Comparison of ENCODE assay signal across 1 cellular context in genomic region chr22:20531404-20532181, GRCh38.
TF ChIP-seq lines count a peak whose summit lies in the region.

No MANE protein-coding gene starts in this region.

TF ChIP-seq in K562, 482 proteins besides CTCF, POLR2A, EP300 and RAD21 (continued from another document and continues in another):
- no peak for TF ChIP-seq PKNOX1 (IDR thresholded peaks at IDR 0.05)
- no peak for TF ChIP-seq ELF1 (tag; IDR thresholded peaks at IDR 0.05)
- TF ChIP-seq ZNF354B (CRISPR knock-in tag; IDR thresholded peaks at IDR 0.05): no peak
- TF ChIP-seq PATZ1 (CRISPR knock-in tag; IDR thresholded peaks at IDR 0.05; ENCODE audit: borderline replicate concordance): no peak
- 0 out of 2 replicates have a peak, but pooled peaks have one; percentile 51 for TF ChIP-seq PURB (CRISPR knock-in tag; IDR thresholded peaks at IDR 0.05; ENCODE audit: low read depth)
- no peak for TF ChIP-seq EHMT2 (IDR thresholded peaks at IDR 0.05)
- no peak for TF ChIP-seq MTF1 (CRISPR knock-in tag; IDR thresholded peaks at IDR 0.05; ENCODE audit: borderline replicate concordance)
- TF ChIP-seq CREM (IDR thresholded peaks at IDR 0.05; ENCODE audit: low read depth): no peak
- no peak for TF ChIP-seq DPF2 (IDR thresholded peaks at IDR 0.05)
- no peak for TF ChIP-seq EGR1 (conservative IDR thresholded peaks at IDR 0.05)
- no peak for TF ChIP-seq MGA (IDR thresholded peaks at IDR 0.05)
- peak; percentile 68 for TF ChIP-seq RBBP5 (IDR thresholded peaks at IDR 0.05; ENCODE audit: borderline replicate concordance, insufficient read depth, low read length, poor library complexity, severe bottlenecking)
- TF ChIP-seq RAD51 (IDR thresholded peaks at IDR 0.05; ENCODE audit: borderline replicate concordance, low read depth): no peak
- no peak for TF ChIP-seq GATA2 (CRISPR knock-in tag; IDR thresholded peaks at IDR 0.05)
- TF ChIP-seq ZNF274 (IDR thresholded peaks at IDR 0.05; ENCODE audit: borderline replicate concordance, low read depth, low read length): no peak
- no peak for TF ChIP-seq ZNF282 (CRISPR knock-in tag; IDR thresholded peaks at IDR 0.05)
- no peak for TF ChIP-seq SREBF1 (IDR thresholded peaks at IDR 0.05; ENCODE audit: borderline replicate concordance, low read depth, low read length)
- no peak for TF ChIP-seq ATF1 (CRISPR knock-in tag; IDR thresholded peaks at IDR 0.05)
- TF ChIP-seq ATF1 (tag; IDR thresholded peaks at IDR 0.05): 0 out of 2 replicates have a peak, but pooled peaks have one; percentile 17
- peak; percentile 20 for TF ChIP-seq SNRNP70 (optimal IDR thresholded peaks at IDR 0.05; ENCODE audit: low read depth, low read length)
- no peak for TF ChIP-seq NELFE (IDR thresholded peaks at IDR 0.05; ENCODE audit: insufficient read depth, insufficient read length)
- 0 out of 2 replicates have a peak, but pooled peaks have one; percentile 41 for TF ChIP-seq NR4A1 (CRISPR knock-in tag; IDR thresholded peaks at IDR 0.05)
- TF ChIP-seq NR4A1 (tag; IDR thresholded peaks at IDR 0.05): no peak
- TF ChIP-seq THAP12 (CRISPR knock-in tag; IDR thresholded peaks at IDR 0.05): peak; percentile 29; the same call in 1 of the 2 replicates
- TF ChIP-seq PML (IDR thresholded peaks at IDR 0.05; ENCODE audit: low read length): no peak
- TF ChIP-seq ELF4 (CRISPR knock-in tag; IDR thresholded peaks at IDR 0.05): peak; percentile 27; the same call in 1 of the 2 replicates
- TF ChIP-seq ZNF77 (CRISPR knock-in tag; IDR thresholded peaks at IDR 0.05): 0 out of 2 replicates have a peak, but pooled peaks have one; percentile 28
- TF ChIP-seq SETDB1 (IDR thresholded peaks at IDR 0.05; ENCODE audit: low read length): peak; percentile 68
- no peak for TF ChIP-seq ZNF24 (IDR thresholded peaks at IDR 0.05)
- no peak for TF ChIP-seq ZBTB17 (CRISPR knock-in tag; IDR thresholded peaks at IDR 0.05)
- peak; percentile 9; the same call in 1 of the 2 replicates for TF ChIP-seq CHD2 (IDR thresholded peaks at IDR 0.05; ENCODE audit: low read depth, low read length)
- TF ChIP-seq ZFP91 (CRISPR knock-in tag; IDR thresholded peaks at IDR 0.05): peak; percentile 29; the same call in 1 of the 2 replicates
- TF ChIP-seq ARID3A (IDR thresholded peaks at IDR 0.05; ENCODE audit: borderline replicate concordance, low read depth, low read length): no peak
- no peak for TF ChIP-seq ZNF778 (CRISPR knock-in tag; IDR thresholded peaks at IDR 0.05)
- no peak for TF ChIP-seq ZC3H8 (IDR thresholded peaks at IDR 0.05)
- no peak for TF ChIP-seq WHSC1 (IDR thresholded peaks at IDR 0.05; ENCODE audit: low read length)
- TF ChIP-seq CBX3 (IDR thresholded peaks at IDR 0.05; ENCODE audit: borderline replicate concordance in 1 of 2, low read length in 2 of 2): no peak
- TF ChIP-seq PBX2 (CRISPR knock-in tag; IDR thresholded peaks at IDR 0.05; ENCODE audit: low read depth): no peak
- TF ChIP-seq PBX2 (tag; conservative IDR thresholded peaks at IDR 0.05; ENCODE audit: low read depth): no peak
- TF ChIP-seq HDAC1 (IDR thresholded peaks at IDR 0.05): no peak
- no peak for TF ChIP-seq SMARCA5 (IDR thresholded peaks at IDR 0.05)
